In genomic region chr13:49936943-49937273, GRCh38 we compare ENCODE assay signal across 8 cellular contexts. TPM values are rescaled to one million over a fixed set of nuclear protein-coding genes. Genes with fewer than 3 reads are reported as not detected.
DNase-seq lines count a peak whose midpoint lies in the region; ATAC-seq and TF ChIP-seq lines count a peak whose summit lies in the region.

No MANE protein-coding gene starts in this region.

- no peak overlapping the region for H3K27ac ChIP-seq in PC-3 (ENCODE audit: low read length)
- H3K27ac ChIP-seq in epithelial cell of prostate = peak overlapping the region; percentile 83

- H3K36me3 Mint-ChIP-seq in activated CD4-positive, alpha-beta T cell treated with anti-CD3 and anti-CD28 coated beads, Interleukin-2, amount 10 ng/mL, durations not matched to agents 24 days and 14 days (ENCODE audit: low read depth) = no peaks in the 10 kb centered on the region

- H3K9me3 ChIP-seq in PC-3 (ENCODE audit: low read length) = no peaks in the 10 kb centered on the region
- no peaks in the 10 kb centered on the region for H3K9me3 ChIP-seq in neuron (ENCODE audit: low read length)

- intact Hi-C loops in activated CD4-positive, alpha-beta T cell treated with anti-CD3 and anti-CD28 coated beads, Interleukin-2, amount 10 ng/mL, durations not matched to agents 24 days and 14 days (cut with micrococcal nuclease) = loop anchor here (1.0 to 10.0 kb wide), 8 partner anchors 60 to 1632 kb away; partner anchors contain the start of genes CAB39L, EBPL, KPNA3 and RB1
- intact Hi-C loops in PC-3 (cut with micrococcal nuclease) = loop anchor here (2.0 to 10.0 kb wide), 4 partner anchors 40 to 282 kb away; no protein-coding TSS in a partner anchor

- peak overlapping the region; percentile 97 for H3K4me2 ChIP-seq in PC-3 (ENCODE audit: low read length)

- peak; percentile 1 for ATAC-seq in PC-3

- no peaks in the 10 kb centered on the region for H3F3A ChIP-seq in PC-3 (ENCODE audit: low read length, unreplicated experiment)

- no peaks in the 10 kb centered on the region for H3K9me2 ChIP-seq in PC-3 (replicated peaks; ENCODE audit: low read length)

- H4K20me1 ChIP-seq in PC-3 (ENCODE audit: low read length) = no peaks in the 10 kb centered on the region

- CTCF ChIA-PET in PC-3 (lab: Charles Lee) = interaction anchor here (0.6 to 1.5 kb wide), 5 partner anchors 40 to 284 kb away, joined by 3 to 15 read pairs (median 9); partner anchors contain the start of genes KPNA3 and TRIM13

- TSS peak; percentile 45 for BruUV-seq in PC-3 (replicated peaks; lab: Mats Ljungman, UMichigan)

- no peak for TF ChIP-seq CTCF in PC-3 (conservative IDR thresholded peaks at IDR 0.05; ENCODE audit: low read depth, low read length)

- peaks cover 19% of the 10 kb centered on the region for H3K27me3 Mint-ChIP-seq in activated CD4-positive, alpha-beta T cell treated with anti-CD3 and anti-CD28 coated beads, Interleukin-2, amount 10 ng/mL, durations not matched to agents 24 days and 14 days

- H3K4me1 ChIP-seq in PC-3 (ENCODE audit: insufficient read depth, low read length) = peaks cover 15% of the 10 kb centered on the region
- H3K4me1 ChIP-seq in neuron (ENCODE audit: insufficient read depth, low read length) = peaks cover 13% of the 10 kb centered on the region

- H3K4me3 ChIP-seq in PC-3 (ENCODE audit: low read length) = peak overlapping the region; percentile 97
- peak overlapping the region; percentile 73 for H3K4me3 ChIP-seq in neuron (ENCODE audit: low read length)

- no peaks in the 10 kb centered on the region for H3K27me3 ChIP-seq in PC-3 (ENCODE audit: low read length)
- H3K27me3 ChIP-seq in neuron (ENCODE audit: insufficient read depth, low read length) = no peaks in the 10 kb centered on the region

- no peak for DNase-seq in activated CD4-positive, alpha-beta T cell treated with anti-CD3 and anti-CD28 coated beads, Interleukin-2, amount 10 ng/mL, durations not matched to agents 24 days and 14 days
- DNase-seq in activated CD4-positive, alpha-beta T cell treated with anti-CD3 and anti-CD28 coated beads for 1 hour = no peak
- no peak for DNase-seq in PC-3
- DNase-seq in epithelial cell of prostate (ENCODE audit: low read depth, low spot score) = no peak
- no peak for DNase-seq in NCI-H2029 treated with DMSO at 0.1 percent for 48 hours (lab: John Stamatoyannopoulos, UW)
- no peak for DNase-seq in H4 (ENCODE audit: low spot score)
- no peak for DNase-seq in NCI-H1417 (lab: John Stamatoyannopoulos, UW)

- H3K27ac Mint-ChIP-seq in activated CD4-positive, alpha-beta T cell treated with anti-CD3 and anti-CD28 coated beads, Interleukin-2, amount 10 ng/mL, durations not matched to agents 24 days and 14 days = peak overlapping the region; percentile 15

- H2AFZ ChIP-seq in PC-3 (ENCODE audit: low read length) (peak overlapping the region; percentile 100), neuron (ENCODE audit: low read depth, low read length) (peak overlapping the region; percentile 98)

- POLR2A ChIA-PET in PC-3 (lab: Charles Lee; ENCODE audit: unreplicated experiment) = interaction anchor here (0.6 to 1.2 kb wide), 2 partner anchors 144 to 202 kb away, joined by 3 to 7 read pairs; partner anchors contain the start of gene KPNA3

- H3K79me2 ChIP-seq in PC-3 (ENCODE audit: low read length) = peaks cover 26% of the 10 kb centered on the region

- no peaks in the 10 kb centered on the region for H3K9me3 Mint-ChIP-seq in activated CD4-positive, alpha-beta T cell treated with anti-CD3 and anti-CD28 coated beads, Interleukin-2, amount 10 ng/mL, durations not matched to agents 24 days and 14 days

- H3K9ac ChIP-seq in PC-3 (ENCODE audit: low read length) = peak overlapping the region; percentile 67

- H3K36me3 ChIP-seq in PC-3 (ENCODE audit: low read depth, low read length) (no peaks in the 10 kb centered on the region), neuron (ENCODE audit: insufficient read depth, low read length) (no peaks in the 10 kb centered on the region)

- peak overlapping the region; percentile 94 for H3K4me3 Mint-ChIP-seq in activated CD4-positive, alpha-beta T cell treated with anti-CD3 and anti-CD28 coated beads, Interleukin-2, amount 10 ng/mL, durations not matched to agents 24 days and 14 days

- H3K4me1 Mint-ChIP-seq in activated CD4-positive, alpha-beta T cell treated with anti-CD3 and anti-CD28 coated beads, Interleukin-2, amount 10 ng/mL, durations not matched to agents 24 days and 14 days = peaks cover 13% of the 10 kb centered on the region

RNA-seq across cellular contexts. Expression of gene SPRYD7, which starts 0.8 kb away (rescaled TPM):
- total RNA-seq in activated CD4-positive, alpha-beta T cell treated with anti-CD3 and anti-CD28 coated beads, Interleukin-2, amount 10 ng/mL, durations not matched to agents 24 days and 14 days = 6.9 and 8.1 TPM in 2 replicates
- total RNA-seq in PC-3 (2014; rRNA removed) = 6.3 and 6.8 TPM in 2 replicates
- total RNA-seq in H4 (2014; rRNA removed; shearing (Covaris generic)) = 5.0 and 6.3 TPM in 2 replicates

RNA-seq across cellular contexts. Expression of gene TRIM13, which starts 59.9 kb away (rescaled TPM):
- total RNA-seq in activated CD4-positive, alpha-beta T cell treated with anti-CD3 and anti-CD28 coated beads, Interleukin-2, amount 10 ng/mL, durations not matched to agents 24 days and 14 days = 18.0 and 18.9 TPM in 2 replicates
- 6.7 and 13.7 TPM in 2 replicates for total RNA-seq in PC-3 (2014; rRNA removed)
- total RNA-seq in H4 (2014; rRNA removed; shearing (Covaris generic)) = 10.8 and 13.8 TPM in 2 replicates
